In genomic region chr14:68785817-68786490, GRCh38 we compare ENCODE assay signal across 8 cellular contexts. TPM values are rescaled to one million over a fixed set of nuclear protein-coding genes. Genes with fewer than 3 reads are reported as not detected.
DNase-seq lines count a peak whose midpoint lies in the region; ATAC-seq, FAIRE-seq and TF ChIP-seq lines count a peak whose summit lies in the region.

No MANE protein-coding gene starts in this region.

- no peak for TF ChIP-seq POLR2A in breast epithelium (IDR thresholded peaks at IDR 0.05)

- H3F3A ChIP-seq in OCI-LY1 (ENCODE audit: insufficient read depth, low read length), result peaks cover 17% of the 10 kb centered on the region; the same call in 1 of the 2 replicates

- FAIRE-seq in frontal cortex (lab: Jason Lieb, UNC), result no peak

- H3K36me3 ChIP-seq in OCI-LY1 (ENCODE audit: insufficient read depth, low read length) (peaks cover 41% of the 10 kb centered on the region), breast epithelium (peaks cover 10% of the 10 kb centered on the region), lower lobe of right lung (peaks cover 46% of the 10 kb centered on the region), thymus (ENCODE audit: control insufficient read depth, insufficient read depth) (peaks cover 28% of the 10 kb centered on the region)

- ATAC-seq in lower lobe of right lung, result peak; percentile 0 to 4

- H3K79me2 ChIP-seq in OCI-LY1 (ENCODE audit: insufficient read depth, low read length), result peaks cover 10% of the 10 kb centered on the region

- H3K4me3 ChIP-seq in OCI-LY1 (ENCODE audit: low read depth, low read length, poor library complexity, severe bottlenecking), result no peak overlapping the region
- H3K4me3 ChIP-seq in breast epithelium, result peak overlapping the region in 1 of 3 donors; percentile 42
- no peak overlapping the region for H3K4me3 ChIP-seq in lower lobe of right lung
- H3K4me3 ChIP-seq in thymus (ENCODE audit: low read length), result no peak overlapping the region

- peak overlapping the region; percentile 77 for H3K27ac ChIP-seq in 22Rv1
- peak overlapping the region; percentile 52 for H3K27ac ChIP-seq in OCI-LY1 (ENCODE audit: low read depth, low read length, poor library complexity, severe bottlenecking)
- peak overlapping the region; percentile 76 to 98 for H3K27ac ChIP-seq in breast epithelium
- H3K27ac ChIP-seq in lower lobe of right lung, result peak overlapping the region; percentile 100
- peak overlapping the region; percentile 78 for H3K27ac ChIP-seq in thymus (ENCODE audit: low read depth)

- H3K4me2 ChIP-seq in OCI-LY1 (ENCODE audit: low read length), result no peak overlapping the region

- H3K4me1 ChIP-seq in OCI-LY1 (ENCODE audit: insufficient read depth, low read length, severe bottlenecking), result peaks cover 48% of the 10 kb centered on the region
- peaks cover 3 to 4% of the 10 kb centered on the region in 2 donors for H3K4me1 ChIP-seq in breast epithelium
- H3K4me1 ChIP-seq in lower lobe of right lung, result peaks cover 74% of the 10 kb centered on the region
- H3K4me1 ChIP-seq in thymus (ENCODE audit: control insufficient read depth, insufficient read depth, low read length), result peaks cover 22% of the 10 kb centered on the region

- no peaks in the 10 kb centered on the region for H3K9me3 ChIP-seq in OCI-LY1 (ENCODE audit: low read length)
- H3K9me3 ChIP-seq in breast epithelium, result no peaks in the 10 kb centered on the region
- H3K9me3 ChIP-seq in lower lobe of right lung, result no peaks in the 10 kb centered on the region
- H3K9me3 ChIP-seq in thymus (ENCODE audit: control insufficient read depth), result no peaks in the 10 kb centered on the region

- no peaks in the 10 kb centered on the region for H4K20me1 ChIP-seq in OCI-LY1 (ENCODE audit: insufficient read depth, low read length)

- no peaks in the 10 kb centered on the region for H3K9me2 ChIP-seq in OCI-LY1 (ENCODE audit: low read depth, low read length)

- TF ChIP-seq CTCF in 22Rv1 (IDR thresholded peaks at IDR 0.05) (no peak), OCI-LY1 (IDR thresholded peaks at IDR 0.05; ENCODE audit: low read length) (no peak), breast epithelium (IDR thresholded peaks at IDR 0.05) (peak in 1 of 3 donors; percentile 9), lower lobe of right lung (IDR thresholded peaks at IDR 0.05) (no peak)

- no peak overlapping the region for H2AFZ ChIP-seq in OCI-LY1 (ENCODE audit: low read length)

- DNase-seq in breast epithelium (ENCODE audit: low spot score in 2 of 2) (peak in 1 of 2 donors; percentile 60), lower lobe of right lung (no peak), AG20443 (ENCODE audit: low spot score) (no peak), NCI-H774 (lab: John Stamatoyannopoulos, UW) (no peak), frontal cortex (ENCODE audit: low spot score in 2 of 2) (no peak)

- intact Hi-C loops in breast epithelium (cut with DNase I; ENCODE audit: low total_unique reads) (loop anchor here (5.0 kb wide), 2 partner anchors 539 to 624 kb away; no protein-coding TSS in a partner anchor), lower lobe of right lung (cut with DNase I) (no loop called here)

- no peak overlapping the region for H3K9ac ChIP-seq in OCI-LY1 (ENCODE audit: low read length)

- 78% methylated on average over 4 of the region's 4 CpGs for WGBS in thymus

- H3K27me3 ChIP-seq in OCI-LY1 (ENCODE audit: insufficient read depth, low read length) (no peaks in the 10 kb centered on the region), breast epithelium (no peaks in the 10 kb centered on the region), lower lobe of right lung (ENCODE audit: low read depth) (no peaks in the 10 kb centered on the region), thymus (ENCODE audit: control insufficient read depth, insufficient read depth) (no peaks in the 10 kb centered on the region)

RNA-seq across cellular contexts. Expression of gene ZFP36L1, which starts 6.9 kb away (rescaled TPM):
- total RNA-seq in breast epithelium (100 to 1,000 TPM; 198 to 737 (median 492) TPM), lower lobe of right lung (199 TPM), frontal cortex (4.1 TPM)
- polyA plus RNA-seq in thymus, result 109 TPM

Comparison
In these comparisons a context has a peak if more than half of its experiments do, and no peak if none do; other contexts are left out.
1. RNA of gene ZFP36L1, which starts 6.9 kb away (total RNA-seq): 198 to 737 TPM in breast epithelium and 199 TPM in lower lobe of right lung (single experiment); 4.1 TPM in frontal cortex (single experiment); every median in the first group is over 10 times any median in the second.
2. Peak in every context shown above with its lines, with median percentiles within 50 percentile points of each other: H3K27ac ChIP-seq.